Comparison of ENCODE assay signal across 8 cellular contexts in genomic region chr11:114762437-114762836, GRCh38.
DNase-seq lines count a peak whose midpoint lies in the region; ATAC-seq and TF ChIP-seq lines count a peak whose summit lies in the region.

No MANE protein-coding gene starts in this region.

- H3K27ac Mint-ChIP-seq in activated CD8-positive, alpha-beta T cell treated with anti-CD3 and anti-CD28 coated beads for 36 hours: no peak overlapping the region

- DNase-seq in Daoy (ENCODE audit: low read depth): peak; percentile 68
- peak; percentile 49 for DNase-seq in MG63
- DNase-seq in activated CD8-positive, alpha-beta T cell treated with anti-CD3 and anti-CD28 coated beads for 36 hours: peak; percentile 40
- peak; percentile 77 for DNase-seq in Right ventricle myocardium superior
- peak; percentile 51 for DNase-seq in prostate gland (ENCODE audit: low spot score)
- DNase-seq in effector memory CD4-positive, alpha-beta T cell: no peak
- DNase-seq in activated gamma-delta T cell (lab: John Stamatoyannopoulos, UW): no peak

- TF ChIP-seq POLR2A in prostate gland (IDR thresholded peaks at IDR 0.05): no peak

- no peaks in the 10 kb centered on the region for H3K4me1 Mint-ChIP-seq in activated CD8-positive, alpha-beta T cell treated with anti-CD3 and anti-CD28 coated beads for 36 hours (ENCODE audit: low read depth)

- CTCF ChIA-PET in activated CD8-positive, alpha-beta T cell treated with anti-CD3 and anti-CD28 coated beads for 36 hours (lab: Charles Lee): no interaction called here

- 4% methylated on average over 4 of the region's 4 CpGs for WGBS in prostate gland

- H3K36me3 ChIP-seq in MG63 (no peaks in the 10 kb centered on the region), prostate gland (no peaks in the 10 kb centered on the region)
- no peaks in the 10 kb centered on the region for H3K36me3 ChIP-seq in effector memory CD4-positive, alpha-beta T cell (ENCODE audit: control insufficient read depth, insufficient read depth, low read length)

- H3K4me3 Mint-ChIP-seq in activated CD8-positive, alpha-beta T cell treated with anti-CD3 and anti-CD28 coated beads for 36 hours: no peak overlapping the region

- intact Hi-C loops in activated CD8-positive, alpha-beta T cell treated with anti-CD3 and anti-CD28 coated beads for 36 hours (cut with micrococcal nuclease): no loop called here
- intact Hi-C loops in Right ventricle myocardium superior (cut with DNase I) (loop anchor here (5.0 kb wide), 1 partner anchor 420 kb away; no protein-coding TSS in a partner anchor), prostate gland (cut with DNase I) (loop anchor here (2.0 kb wide), 1 partner anchor 414 kb away; no protein-coding TSS in a partner anchor)

- H3K4me1 ChIP-seq in prostate gland (replicated peaks): no peaks in the 10 kb centered on the region
- H3K4me1 ChIP-seq in effector memory CD4-positive, alpha-beta T cell (ENCODE audit: control insufficient read depth, insufficient read depth, low read length, poor library complexity, severe bottlenecking): no peaks in the 10 kb centered on the region

- ATAC-seq in activated CD8-positive, alpha-beta T cell treated with anti-CD3 and anti-CD28 coated beads for 36 hours: no peak
- ATAC-seq in Right ventricle myocardium superior (ENCODE audit: poor library complexity) (peak; percentile 92), GM19455 (IDR thresholded peaks at IDR 0.05; ENCODE audit: unreplicated experiment) (no peak)

- no peak overlapping the region for H3K27ac ChIP-seq in prostate gland
- no peak overlapping the region for H3K27ac ChIP-seq in effector memory CD4-positive, alpha-beta T cell (ENCODE audit: insufficient read depth, low read length, poor library complexity, severe bottlenecking)

- H3K27me3 ChIP-seq in MG63 (no peaks in the 10 kb centered on the region; the same call in 1 of the 2 replicates), prostate gland (replicated peaks; ENCODE audit: insufficient read depth) (no peaks in the 10 kb centered on the region)
- H3K27me3 ChIP-seq in effector memory CD4-positive, alpha-beta T cell (replicated peaks; ENCODE audit: control insufficient read depth, insufficient read depth, low read length, poor library complexity, severe bottlenecking): no peaks in the 10 kb centered on the region

- H3K36me3 Mint-ChIP-seq in activated CD8-positive, alpha-beta T cell treated with anti-CD3 and anti-CD28 coated beads for 36 hours (ENCODE audit: low read depth): no peaks in the 10 kb centered on the region

- TF ChIP-seq CTCF in activated CD8-positive, alpha-beta T cell treated with anti-CD3 and anti-CD28 coated beads for 36 hours (IDR thresholded peaks at IDR 0.05): peak; percentile 37
- peak in 3 of 4 experiments; percentile 54 to 75 (median 67) for TF ChIP-seq CTCF in prostate gland (IDR thresholded peaks at IDR 0.05)

- no peaks in the 10 kb centered on the region for H3K9me3 ChIP-seq in MG63
- H3K9me3 ChIP-seq in prostate gland: no peaks in the 10 kb centered on the region
- no peaks in the 10 kb centered on the region for H3K9me3 ChIP-seq in effector memory CD4-positive, alpha-beta T cell (ENCODE audit: control insufficient read depth, low read length)

- H3K9me3 Mint-ChIP-seq in activated CD8-positive, alpha-beta T cell treated with anti-CD3 and anti-CD28 coated beads for 36 hours: no peaks in the 10 kb centered on the region

- H3K4me3 ChIP-seq in MG63: no peak overlapping the region
- no peak overlapping the region for H3K4me3 ChIP-seq in prostate gland
- H3K4me3 ChIP-seq in effector memory CD4-positive, alpha-beta T cell (ENCODE audit: insufficient read depth, low read depth, low read length, poor library complexity, severe bottlenecking): no peak overlapping the region

- POLR2A ChIA-PET in activated CD8-positive, alpha-beta T cell treated with anti-CD3 and anti-CD28 coated beads for 36 hours (lab: Charles Lee): no interaction called here

- H3K27me3 Mint-ChIP-seq in activated CD8-positive, alpha-beta T cell treated with anti-CD3 and anti-CD28 coated beads for 36 hours: peaks cover 16% of the 10 kb centered on the region

Comparison
In these comparisons a context has a peak if more than half of its experiments do, and no peak if none do; other contexts are left out.
1. DNase-seq: peak in Daoy (single experiment), MG63 (single experiment), activated CD8-positive, alpha-beta T cell treated with anti-CD3 and anti-CD28 coated beads for 36 hours (single experiment), Right ventricle myocardium superior (single experiment) and prostate gland (single experiment); none in effector memory CD4-positive, alpha-beta T cell (0 of 3) and activated gamma-delta T cell (single experiment).